Comparison of ENCODE assay signal across 8 cellular contexts in genomic region chr6:144063246-144063743, GRCh38. TPM values are rescaled to one million over a fixed set of nuclear protein-coding genes. Genes with fewer than 3 reads are reported as not detected.
DNase-seq lines count a peak whose midpoint lies in the region; ATAC-seq and TF ChIP-seq lines count a peak whose summit lies in the region.

No MANE protein-coding gene starts in this region.

- H3K23ac ChIP-seq in trophoblast cell (ENCODE audit: low read length), result no peak overlapping the region

- no CpG with 5 or more reads among the region's 16 CpGs for WGBS in trophoblast cell (ENCODE audit: extremely low coverage, insufficient coverage, insufficient read length)

- H3K4me1 ChIP-seq in NT2/D1 (ENCODE audit: insufficient read depth, insufficient read length), result peaks cover 2% of the 10 kb centered on the region
- peaks cover 3 to 7% of the 10 kb centered on the region in 2 experiments for H3K4me1 ChIP-seq in trophoblast cell (ENCODE audit: control insufficient read depth in 1 of 2, insufficient read depth in 2 of 2, low read length in 2 of 2)

- no peak overlapping the region for H3K14ac ChIP-seq in trophoblast cell (ENCODE audit: low read length)

- H2BK12ac ChIP-seq in trophoblast cell (ENCODE audit: low read length), result no peak overlapping the region

- no peak overlapping the region for H3K4ac ChIP-seq in trophoblast cell (ENCODE audit: low read depth, low read length)

- TF ChIP-seq CTCF in epithelial cell of proximal tubule (conservative IDR thresholded peaks at IDR 0.05; ENCODE audit: low read depth, low read length), result no peak

- H3K9me3 ChIP-seq in NT2/D1 (ENCODE audit: insufficient read depth, low read length) (no peaks in the 10 kb centered on the region), trophoblast cell (ENCODE audit: insufficient read depth, low read depth, low read length) (no peaks in the 10 kb centered on the region)

- H2AK5ac ChIP-seq in trophoblast cell (ENCODE audit: low read length), result no peak overlapping the region

- H4K91ac ChIP-seq in trophoblast cell (ENCODE audit: low read depth, low read length), result no peak overlapping the region

- no peak overlapping the region for H2BK5ac ChIP-seq in trophoblast cell (ENCODE audit: low read depth, low read length, poor library complexity)

- H3K27me3 ChIP-seq in NT2/D1 (ENCODE audit: insufficient read depth, insufficient read length), result peaks cover 57% of the 10 kb centered on the region
- H3K27me3 ChIP-seq in trophoblast cell (ENCODE audit: insufficient read depth, low read length), result peaks cover 28% of the 10 kb centered on the region

- no peak overlapping the region for H4K12ac ChIP-seq in trophoblast cell (ENCODE audit: low read depth, low read length)

- peak; percentile 13 for DNase-seq in CD1c-positive myeloid dendritic cell (ENCODE audit: extremely low spot score)
- no peak for DNase-seq in NT2/D1 (ENCODE audit: low read depth, low spot score)
- no peak for DNase-seq in epithelial cell of proximal tubule (ENCODE audit: low read depth)
- peak in 1 of 2 donors; percentile 3 for DNase-seq in trophoblast cell
- DNase-seq in NK-92 treated with Interleukin-12 subunit alpha and Interleukin-12 subunit beta, amount 100 ng/mL, for 24 hours (lab: John Stamatoyannopoulos, UW), result no peak
- no peak for DNase-seq in AG08396 (ENCODE audit: low spot score)
- no peak for DNase-seq in NCI-H2196 (lab: John Stamatoyannopoulos, UW; ENCODE audit: unreplicated experiment)

- no peaks in the 10 kb centered on the region for H3K36me3 ChIP-seq in NT2/D1 (ENCODE audit: insufficient read depth, insufficient read length, low read length)
- H3K36me3 ChIP-seq in trophoblast cell (ENCODE audit: control insufficient read depth in 1 of 2, insufficient read depth in 2 of 2, low read length in 2 of 2), result no peaks in the 10 kb centered on the region

- no peak overlapping the region for H2BK120ac ChIP-seq in trophoblast cell (ENCODE audit: insufficient read depth, low read length, poor library complexity)

- no peak overlapping the region for H3K27ac ChIP-seq in trophoblast cell (ENCODE audit: low read depth, low read length)

- H3K79me1 ChIP-seq in trophoblast cell (ENCODE audit: low read length), result no peaks in the 10 kb centered on the region

- H3K4me2 ChIP-seq in trophoblast cell (ENCODE audit: low read length), result peak overlapping the region; percentile 98

- H3K4me3 ChIP-seq in NT2/D1 (ENCODE audit: insufficient read length, low read depth) (peak overlapping the region; percentile 50), epithelial cell of proximal tubule (ENCODE audit: low read depth, low read length) (peak overlapping the region; percentile 66), trophoblast cell (ENCODE audit: low read depth, low read length) (peak overlapping the region; percentile 74)

- H3K9ac ChIP-seq in NT2/D1 (ENCODE audit: insufficient read length, low read depth) (peak overlapping the region; percentile 58), trophoblast cell (ENCODE audit: low read length) (no peak overlapping the region)

- peak; percentile 0 for ATAC-seq in GM19452 (IDR thresholded peaks at IDR 0.05; ENCODE audit: unreplicated experiment)

- H3K79me2 ChIP-seq in trophoblast cell (ENCODE audit: control insufficient read depth, insufficient read depth, low read length, poor library complexity), result no peaks in the 10 kb centered on the region

- H2AFZ ChIP-seq in trophoblast cell (ENCODE audit: insufficient read depth, low read length, poor library complexity), result peak overlapping the region; percentile 97

- no peak overlapping the region for H4K8ac ChIP-seq in trophoblast cell (ENCODE audit: low read depth, low read length)

- no peak overlapping the region for H3K18ac ChIP-seq in trophoblast cell (ENCODE audit: low read length)

RNA-seq across cellular contexts. Expression of gene SF3B5, which starts 32.1 kb away (rescaled TPM):
- 200 and 280 TPM in 2 replicates for total RNA-seq in epithelial cell of proximal tubule
- polyA plus RNA-seq in trophoblast cell (2013), result 171 and 172 TPM in 2 replicates

RNA-seq across cellular contexts. Expression of gene PLAGL1, which starts 55.2 kb away (rescaled TPM):
- 17.4 and 22.1 TPM in 2 replicates for total RNA-seq in epithelial cell of proximal tubule
- 0.41 and 0.49 TPM in 2 replicates for polyA plus RNA-seq in trophoblast cell (2013)
